In the genomic region with DNA sequence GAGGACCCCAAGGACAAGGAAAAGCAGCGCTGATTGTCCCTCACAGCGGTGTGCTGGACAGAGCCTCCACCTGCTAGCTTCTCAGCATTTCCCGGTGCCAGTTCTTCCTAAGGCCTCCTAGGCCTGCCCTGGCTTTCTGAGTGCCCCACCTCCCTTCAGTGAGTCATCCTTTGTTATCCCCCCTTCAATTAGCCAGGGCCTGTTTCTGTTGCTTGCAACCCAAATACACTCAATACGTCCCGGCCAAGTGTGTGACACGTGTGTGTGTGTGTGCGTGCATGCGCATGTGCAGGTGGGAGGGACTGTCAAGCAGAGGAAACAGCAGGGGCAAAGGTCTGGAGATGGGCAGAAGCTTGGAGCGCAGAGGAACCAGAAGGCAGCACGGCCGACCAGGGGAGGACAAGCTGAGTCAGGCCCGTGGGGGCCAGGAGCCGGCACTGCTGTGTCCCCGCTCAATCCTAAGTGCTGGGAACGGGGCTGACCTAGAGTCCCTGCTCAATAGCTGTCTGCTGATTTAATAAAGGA, we compare ENCODE assay signal across 17 cellular contexts.
A peak's percentile ranks its signal among the peaks of the same experiment; 100 is the strongest.
DNase-seq lines count a peak whose midpoint lies in the region; ATAC-seq and TF ChIP-seq lines count a peak whose summit lies in the region.
"Had no signal": no experiment of that assay in that cellular context is flagged by ENCODE, and none has a peak within 500 bp of the region (broad histone marks: within the 10 kb centered on the region; RNA-seq: fewer than 3 reads in every experiment).

No MANE protein-coding gene starts in this region.

- TF ChIP-seq POLR2A in spleen (IDR thresholded peaks at IDR 0.05) (no peak), suprapubic skin (IDR thresholded peaks at IDR 0.05) (no peak)

- H3K9me3 Mint-ChIP-seq in activated naive CD8-positive, alpha-beta T cell treated with anti-CD3 and anti-CD28 coated beads for 36 hours = no peaks in the 10 kb centered on the region
- peaks cover 31% of the 10 kb centered on the region for H3K9me3 Mint-ChIP-seq in glutamatergic neuron (ENCODE audit: unreplicated experiment)

- DNase-seq in activated naive CD8-positive, alpha-beta T cell treated with anti-CD3 and anti-CD28 coated beads for 36 hours = no peak
- DNase-seq in glutamatergic neuron (peak; percentile 59), spleen (peak; percentile 75), AG08396 (ENCODE audit: low spot score) (no peak), suprapubic skin (ENCODE audit: low spot score in 2 of 2) (no peak)
- DNase-seq: activated CD4-positive, alpha-beta T cell treated with anti-CD3 and anti-CD28 coated beads for 4 hours; activated effector memory CD4-positive, alpha-beta T cell treated with anti-CD3 and anti-CD28 coated beads, Interleukin-2, amount 50 U/mL, for 16 hours; cortex of kidney; DMS153; H9; IMR-90; lower lobe of right lung; NCI-H1694 treated with DMSO at 0.1 percent for 48 hours; NCI-H82; stimulated activated CD4-positive, alpha-beta T cell treated with anti-CD3 and anti-CD28 coated beads, Interleukin-4, amount 100 ng/mL, for 1 hour had no signal

- H3K4me1 Mint-ChIP-seq in activated naive CD8-positive, alpha-beta T cell treated with anti-CD3 and anti-CD28 coated beads for 36 hours = peaks cover 2% of the 10 kb centered on the region
- H3K4me1 Mint-ChIP-seq in glutamatergic neuron (ENCODE audit: low read depth, unreplicated experiment) = peaks cover 13% of the 10 kb centered on the region

- 79 to 87% (median 84%) methylated on average over 13 to 15 of the region's 15 CpGs for WGBS in spleen, 5 donors
- 92% methylated on average over 12 of the region's 15 CpGs for WGBS in suprapubic skin

- TF ChIP-seq EP300 in Ishikawa (IDR thresholded peaks at IDR 0.05; ENCODE audit: borderline replicate concordance) (no peak), suprapubic skin (IDR thresholded peaks at IDR 0.05) (no peak)

- no peak for TF ChIP-seq CTCF in glutamatergic neuron (IDR thresholded peaks at IDR 0.05; ENCODE audit: partially characterized antibody, unreplicated experiment)
- no peak for TF ChIP-seq CTCF in spleen (IDR thresholded peaks at IDR 0.05 in 8 of 11, conservative IDR thresholded peaks at IDR 0.05 in 3 of 11)
- no peak for TF ChIP-seq CTCF in suprapubic skin (IDR thresholded peaks at IDR 0.05)

- H3K9me3 ChIP-seq in spleen = no peaks in the 10 kb centered on the region
- H3K9me3 ChIP-seq in suprapubic skin = no peaks in the 10 kb centered on the region
- H3K9me3 ChIP-seq: lower lobe of right lung had no signal

- ATAC-seq in HG02571 (IDR thresholded peaks at IDR 0.05; ENCODE audit: unreplicated experiment) = no peak

- intact Hi-C loops in spleen (cut with DNase I; ENCODE audit: low total_unique reads) = no loop called here

- H3K36me3 ChIP-seq in spleen = peaks cover 0 to 100% (median 38%) of the 10 kb centered on the region in 6 donors
- H3K36me3 ChIP-seq in suprapubic skin = no peaks in the 10 kb centered on the region

- H3K36me3 Mint-ChIP-seq in activated naive CD8-positive, alpha-beta T cell treated with anti-CD3 and anti-CD28 coated beads for 36 hours = peaks cover 26% of the 10 kb centered on the region
- peaks cover 11% of the 10 kb centered on the region for H3K36me3 Mint-ChIP-seq in glutamatergic neuron (ENCODE audit: unreplicated experiment)

- no peak for TF ChIP-seq RAD21 in Ishikawa (IDR thresholded peaks at IDR 0.05; ENCODE audit: low read depth)

- H3K4me1 ChIP-seq in spleen = peaks cover 0 to 56% (median 17%) of the 10 kb centered on the region in 6 donors
- H3K4me1 ChIP-seq in suprapubic skin = no peaks in the 10 kb centered on the region
- H3K4me1 ChIP-seq: lower lobe of right lung had no signal

- H3K4me3 ChIP-seq in spleen (no peak overlapping the region), suprapubic skin (no peak overlapping the region)
- H3K4me3 ChIP-seq: lower lobe of right lung had no signal

- H3K27ac ChIP-seq in spleen = peak overlapping the region in 6 of 8 donors; percentile 2 to 63 (median 52)
- no peak overlapping the region for H3K27ac ChIP-seq in suprapubic skin
- H3K27ac ChIP-seq: lower lobe of right lung had no signal

- peak overlapping the region; percentile 66 for H3K27ac Mint-ChIP-seq in activated naive CD8-positive, alpha-beta T cell treated with anti-CD3 and anti-CD28 coated beads for 36 hours
- H3K27ac Mint-ChIP-seq in glutamatergic neuron (ENCODE audit: unreplicated experiment) = peak overlapping the region; percentile 90
- H3K27ac Mint-ChIP-seq: H9 had no signal

- H3K27me3 ChIP-seq in spleen (replicated peaks in 1 of 7) = no peaks in the 10 kb centered on the region
- H3K27me3 ChIP-seq in suprapubic skin = no peaks in the 10 kb centered on the region

- no peaks in the 10 kb centered on the region for H3K27me3 Mint-ChIP-seq in activated naive CD8-positive, alpha-beta T cell treated with anti-CD3 and anti-CD28 coated beads for 36 hours
- H3K27me3 Mint-ChIP-seq in glutamatergic neuron (ENCODE audit: unreplicated experiment) = peaks cover 28% of the 10 kb centered on the region

- H3K4me3 Mint-ChIP-seq in activated naive CD8-positive, alpha-beta T cell treated with anti-CD3 and anti-CD28 coated beads for 36 hours = no peak overlapping the region
- peak overlapping the region; percentile 30 for H3K4me3 Mint-ChIP-seq in glutamatergic neuron (ENCODE audit: unreplicated experiment)
- H3K4me3 Mint-ChIP-seq: H9 had no signal

TF ChIP-seq in Ishikawa, 13 proteins besides CTCF, POLR2A, EP300 and RAD21:
- TF ChIP-seq, protein P1, sequence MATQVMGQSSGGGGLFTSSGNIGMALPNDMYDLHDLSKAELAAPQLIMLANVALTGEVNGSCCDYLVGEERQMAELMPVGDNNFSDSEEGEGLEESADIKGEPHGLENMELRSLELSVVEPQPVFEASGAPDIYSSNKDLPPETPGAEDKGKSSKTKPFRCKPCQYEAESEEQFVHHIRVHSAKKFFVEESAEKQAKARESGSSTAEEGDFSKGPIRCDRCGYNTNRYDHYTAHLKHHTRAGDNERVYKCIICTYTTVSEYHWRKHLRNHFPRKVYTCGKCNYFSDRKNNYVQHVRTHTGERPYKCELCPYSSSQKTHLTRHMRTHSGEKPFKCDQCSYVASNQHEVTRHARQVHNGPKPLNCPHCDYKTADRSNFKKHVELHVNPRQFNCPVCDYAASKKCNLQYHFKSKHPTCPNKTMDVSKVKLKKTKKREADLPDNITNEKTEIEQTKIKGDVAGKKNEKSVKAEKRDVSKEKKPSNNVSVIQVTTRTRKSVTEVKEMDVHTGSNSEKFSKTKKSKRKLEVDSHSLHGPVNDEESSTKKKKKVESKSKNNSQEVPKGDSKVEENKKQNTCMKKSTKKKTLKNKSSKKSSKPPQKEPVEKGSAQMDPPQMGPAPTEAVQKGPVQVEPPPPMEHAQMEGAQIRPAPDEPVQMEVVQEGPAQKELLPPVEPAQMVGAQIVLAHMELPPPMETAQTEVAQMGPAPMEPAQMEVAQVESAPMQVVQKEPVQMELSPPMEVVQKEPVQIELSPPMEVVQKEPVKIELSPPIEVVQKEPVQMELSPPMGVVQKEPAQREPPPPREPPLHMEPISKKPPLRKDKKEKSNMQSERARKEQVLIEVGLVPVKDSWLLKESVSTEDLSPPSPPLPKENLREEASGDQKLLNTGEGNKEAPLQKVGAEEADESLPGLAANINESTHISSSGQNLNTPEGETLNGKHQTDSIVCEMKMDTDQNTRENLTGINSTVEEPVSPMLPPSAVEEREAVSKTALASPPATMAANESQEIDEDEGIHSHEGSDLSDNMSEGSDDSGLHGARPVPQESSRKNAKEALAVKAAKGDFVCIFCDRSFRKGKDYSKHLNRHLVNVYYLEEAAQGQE (IDR thresholded peaks at IDR 0.05; ENCODE audit: low read depth) = peak; percentile 32; the same call in 1 of the 2 replicates
- no peak for TF ChIP-seq EGR1 (IDR thresholded peaks at IDR 0.05)
TF ChIP-seq in Ishikawa: peak in this region for 1.

Comparison
In these comparisons a context has a peak if more than half of its experiments do, and no peak if none do; other contexts are left out.
1. DNase-seq: peak in glutamatergic neuron (single experiment) and spleen (single experiment); none in activated naive CD8-positive, alpha-beta T cell treated with anti-CD3 and anti-CD28 coated beads for 36 hours (single experiment), AG08396 (single experiment) and suprapubic skin (0 of 2).